In genomic region chr3:111739241-111739952, GRCh38 we compare ENCODE assay signal across 9 cellular contexts.
DNase-seq lines count a peak whose midpoint lies in the region; ATAC-seq, FAIRE-seq and TF ChIP-seq lines count a peak whose summit lies in the region.
"Had no signal": no experiment of that assay in that cellular context is flagged by ENCODE, and none has a peak within 500 bp of the region (broad histone marks: within the 10 kb centered on the region; RNA-seq: fewer than 3 reads in every experiment).

No MANE protein-coding gene starts in this region.

- TF ChIP-seq RAD21 in liver (IDR thresholded peaks at IDR 0.05) = peak; percentile 5 to 7

- H3K27me3 ChIP-seq in bronchial epithelial cell (ENCODE audit: control insufficient read depth, insufficient read depth, low read length) (no peaks in the 10 kb centered on the region), liver (ENCODE audit: control insufficient read depth in 4 of 4, insufficient read depth in 4 of 4, low read length in 3 of 4) (no peaks in the 10 kb centered on the region)
- H3K27me3 ChIP-seq: BLaER1 treated with 17β-estradiol and CSF1 and Interleukin-3, amounts not matched to agents 10 nM and 100 nM had no signal

- no peak for ATAC-seq in activated CD8-positive, alpha-beta T cell treated with anti-CD3 and anti-CD28 coated beads, Interleukin-2, amount 10 ng/mL, durations not matched to agents 7 days and 5 days
- no peak for ATAC-seq in activated CD8-positive, alpha-beta T cell treated with anti-CD3 and anti-CD28 coated beads for 36 hours
- no peak for ATAC-seq in HG03354 (IDR thresholded peaks at IDR 0.05; ENCODE audit: poor library complexity, severe bottlenecking, unreplicated experiment)
- ATAC-seq in GM18861 (IDR thresholded peaks at IDR 0.05; ENCODE audit: unreplicated experiment) = no peak
- ATAC-seq in effector memory CD8-positive, alpha-beta T cell (replicated peaks) = no peak

- H3K4me1 ChIP-seq in liver (ENCODE audit: control insufficient read depth in 4 of 4, insufficient read depth in 4 of 4, low read length in 3 of 4) = peaks cover 4 to 63% (median 30%) of the 10 kb centered on the region in 4 donors

- H3K27ac ChIP-seq in liver (ENCODE audit: low read depth in 1 of 2, low read length in 2 of 2) = peak overlapping the region; percentile 74 to 80
- H3K27ac ChIP-seq: BLaER1 treated with 17β-estradiol and CSF1 and Interleukin-3, amounts not matched to agents 10 nM and 100 nM had no signal

- peaks cover 29% of the 10 kb centered on the region for H3K4me1 Mint-ChIP-seq in activated CD8-positive, alpha-beta T cell treated with anti-CD3 and anti-CD28 coated beads, Interleukin-2, amount 10 ng/mL, durations not matched to agents 7 days and 5 days (ENCODE audit: low read depth)
- H3K4me1 Mint-ChIP-seq in activated CD8-positive, alpha-beta T cell treated with anti-CD3 and anti-CD28 coated beads for 36 hours (ENCODE audit: low read depth) = peaks cover 20% of the 10 kb centered on the region
- H3K4me1 Mint-ChIP-seq in effector memory CD8-positive, alpha-beta T cell (ENCODE audit: low read depth in 2 of 2) = peaks cover 9 to 13% of the 10 kb centered on the region in 2 donors

- H3K9me3 ChIP-seq in liver (ENCODE audit: control insufficient read depth in 4 of 4, low read length in 3 of 4) = no peaks in the 10 kb centered on the region

- H3K27me3 Mint-ChIP-seq in activated CD8-positive, alpha-beta T cell treated with anti-CD3 and anti-CD28 coated beads, Interleukin-2, amount 10 ng/mL, durations not matched to agents 7 days and 5 days (ENCODE audit: low read depth) = no peaks in the 10 kb centered on the region
- H3K27me3 Mint-ChIP-seq in activated CD8-positive, alpha-beta T cell treated with anti-CD3 and anti-CD28 coated beads for 36 hours = no peaks in the 10 kb centered on the region
- no peaks in the 10 kb centered on the region for H3K27me3 Mint-ChIP-seq in effector memory CD8-positive, alpha-beta T cell

- CTCF ChIA-PET in activated CD8-positive, alpha-beta T cell treated with anti-CD3 and anti-CD28 coated beads, Interleukin-2, amount 10 ng/mL, durations not matched to agents 7 days and 5 days (lab: Charles Lee) = interaction anchor here (0.9 to 1.5 kb wide), 2 partner anchors 11 to 21 kb away, joined by 3 to 4 read pairs; no protein-coding TSS in a partner anchor
- CTCF ChIA-PET in activated CD8-positive, alpha-beta T cell treated with anti-CD3 and anti-CD28 coated beads for 36 hours (lab: Charles Lee) = no interaction called here

- peak overlapping the region; percentile 56 for H3K27ac Mint-ChIP-seq in activated CD8-positive, alpha-beta T cell treated with anti-CD3 and anti-CD28 coated beads, Interleukin-2, amount 10 ng/mL, durations not matched to agents 7 days and 5 days
- no peak overlapping the region for H3K27ac Mint-ChIP-seq in activated CD8-positive, alpha-beta T cell treated with anti-CD3 and anti-CD28 coated beads for 36 hours
- H3K27ac Mint-ChIP-seq in effector memory CD8-positive, alpha-beta T cell = no peak overlapping the region

- H3K36me3 ChIP-seq in bronchial epithelial cell (ENCODE audit: control insufficient read depth, insufficient read depth, low read length) = peaks cover 8% of the 10 kb centered on the region
- H3K36me3 ChIP-seq in liver (ENCODE audit: control insufficient read depth in 4 of 4, insufficient read depth in 3 of 4, low read depth in 1 of 4, low read length in 3 of 4) = no peaks in the 10 kb centered on the region
- H3K36me3 ChIP-seq: BLaER1 treated with 17β-estradiol and CSF1 and Interleukin-3, amounts not matched to agents 10 nM and 100 nM had no signal

- no peak for TF ChIP-seq CTCF in activated CD8-positive, alpha-beta T cell treated with anti-CD3 and anti-CD28 coated beads for 36 hours (IDR thresholded peaks at IDR 0.05)
- no peak for TF ChIP-seq CTCF in bronchial epithelial cell (IDR thresholded peaks at IDR 0.05; ENCODE audit: insufficient read depth, low read length, severe bottlenecking)
- no peak for TF ChIP-seq CTCF in liver (IDR thresholded peaks at IDR 0.05; ENCODE audit: low read depth, low read length, missing input control)

- no peak for DNase-seq in activated CD8-positive, alpha-beta T cell treated with anti-CD3 and anti-CD28 coated beads, Interleukin-2, amount 10 ng/mL, durations not matched to agents 7 days and 5 days
- DNase-seq in activated CD8-positive, alpha-beta T cell treated with anti-CD3 and anti-CD28 coated beads for 36 hours = no peak
- DNase-seq in bronchial epithelial cell (ENCODE audit: low read depth) (peak; percentile 98), islet precursor cell (no peak)
- no peak for DNase-seq in effector memory CD8-positive, alpha-beta T cell

- H3K4me3 Mint-ChIP-seq in activated CD8-positive, alpha-beta T cell treated with anti-CD3 and anti-CD28 coated beads, Interleukin-2, amount 10 ng/mL, durations not matched to agents 7 days and 5 days = no peak overlapping the region
- H3K4me3 Mint-ChIP-seq in activated CD8-positive, alpha-beta T cell treated with anti-CD3 and anti-CD28 coated beads for 36 hours = no peak overlapping the region
- H3K4me3 Mint-ChIP-seq in effector memory CD8-positive, alpha-beta T cell = no peak overlapping the region

- peak; percentile 77 for FAIRE-seq in bronchial epithelial cell (lab: Jason Lieb, UNC)

- H3K9ac ChIP-seq in liver (ENCODE audit: low read depth in 1 of 2, low read length in 2 of 2) = no peak overlapping the region
- H3K9ac ChIP-seq: BLaER1 treated with 17β-estradiol and CSF1 and Interleukin-3, amounts not matched to agents 10 nM and 100 nM had no signal

- POLR2A ChIA-PET in activated CD8-positive, alpha-beta T cell treated with anti-CD3 and anti-CD28 coated beads, Interleukin-2, amount 10 ng/mL, durations not matched to agents 7 days and 5 days (lab: Charles Lee) = interaction anchor here (0.6 kb wide), 1 partner anchor 215 kb away, joined by 4 read pairs; no protein-coding TSS in a partner anchor
- POLR2A ChIA-PET in activated CD8-positive, alpha-beta T cell treated with anti-CD3 and anti-CD28 coated beads for 36 hours (lab: Charles Lee) = no interaction called here

- H3K9me3 Mint-ChIP-seq in activated CD8-positive, alpha-beta T cell treated with anti-CD3 and anti-CD28 coated beads, Interleukin-2, amount 10 ng/mL, durations not matched to agents 7 days and 5 days (ENCODE audit: insufficient read depth) = no peaks in the 10 kb centered on the region
- H3K9me3 Mint-ChIP-seq in activated CD8-positive, alpha-beta T cell treated with anti-CD3 and anti-CD28 coated beads for 36 hours = peaks cover 1% of the 10 kb centered on the region
- H3K9me3 Mint-ChIP-seq in effector memory CD8-positive, alpha-beta T cell = no peaks in the 10 kb centered on the region

- no peak overlapping the region for H3K4me3 ChIP-seq in bronchial epithelial cell (ENCODE audit: low read depth, low read length)
- H3K4me3 ChIP-seq in liver (ENCODE audit: low read depth in 1 of 3, low read length in 3 of 3) = no peak overlapping the region
- H3K4me3 ChIP-seq: BLaER1 treated with 17β-estradiol and CSF1 and Interleukin-3, amounts not matched to agents 10 nM and 100 nM had no signal

- WGBS in liver = 27% methylated on average over 5 of the region's 5 CpGs

- peaks cover 17% of the 10 kb centered on the region for H3K36me3 Mint-ChIP-seq in activated CD8-positive, alpha-beta T cell treated with anti-CD3 and anti-CD28 coated beads, Interleukin-2, amount 10 ng/mL, durations not matched to agents 7 days and 5 days (ENCODE audit: low read depth)
- H3K36me3 Mint-ChIP-seq in activated CD8-positive, alpha-beta T cell treated with anti-CD3 and anti-CD28 coated beads for 36 hours (ENCODE audit: low read depth) = peaks cover 9% of the 10 kb centered on the region
- no peaks in the 10 kb centered on the region for H3K36me3 Mint-ChIP-seq in effector memory CD8-positive, alpha-beta T cell (ENCODE audit: insufficient read depth)

- intact Hi-C loops in activated CD8-positive, alpha-beta T cell treated with anti-CD3 and anti-CD28 coated beads for 36 hours (cut with micrococcal nuclease) = no loop called here

TF ChIP-seq in liver, 16 proteins besides CTCF, POLR2A, EP300 and RAD21 (continues in another document):
- TF ChIP-seq, protein P1, sequence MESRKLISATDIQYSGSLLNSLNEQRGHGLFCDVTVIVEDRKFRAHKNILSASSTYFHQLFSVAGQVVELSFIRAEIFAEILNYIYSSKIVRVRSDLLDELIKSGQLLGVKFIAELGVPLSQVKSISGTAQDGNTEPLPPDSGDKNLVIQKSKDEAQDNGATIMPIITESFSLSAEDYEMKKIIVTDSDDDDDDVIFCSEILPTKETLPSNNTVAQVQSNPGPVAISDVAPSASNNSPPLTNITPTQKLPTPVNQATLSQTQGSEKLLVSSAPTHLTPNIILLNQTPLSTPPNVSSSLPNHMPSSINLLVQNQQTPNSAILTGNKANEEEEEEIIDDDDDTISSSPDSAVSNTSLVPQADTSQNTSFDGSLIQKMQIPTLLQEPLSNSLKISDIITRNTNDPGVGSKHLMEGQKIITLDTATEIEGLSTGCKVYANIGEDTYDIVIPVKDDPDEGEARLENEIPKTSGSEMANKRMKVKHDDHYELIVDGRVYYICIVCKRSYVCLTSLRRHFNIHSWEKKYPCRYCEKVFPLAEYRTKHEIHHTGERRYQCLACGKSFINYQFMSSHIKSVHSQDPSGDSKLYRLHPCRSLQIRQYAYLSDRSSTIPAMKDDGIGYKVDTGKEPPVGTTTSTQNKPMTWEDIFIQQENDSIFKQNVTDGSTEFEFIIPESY (IDR thresholded peaks at IDR 0.05) = no peak
- peak in 1 of 2 donors; percentile 33 for TF ChIP-seq HNF4A (conservative IDR thresholded peaks at IDR 0.05)
- peak; percentile 49 for TF ChIP-seq YY1 (IDR thresholded peaks at IDR 0.05)
- no peak for TF ChIP-seq MAX (IDR thresholded peaks at IDR 0.05)
- no peak for TF ChIP-seq HNF4G (IDR thresholded peaks at IDR 0.05)
- TF ChIP-seq, protein P2, sequence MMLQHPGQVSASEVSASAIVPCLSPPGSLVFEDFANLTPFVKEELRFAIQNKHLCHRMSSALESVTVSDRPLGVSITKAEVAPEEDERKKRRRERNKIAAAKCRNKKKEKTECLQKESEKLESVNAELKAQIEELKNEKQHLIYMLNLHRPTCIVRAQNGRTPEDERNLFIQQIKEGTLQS (IDR thresholded peaks at IDR 0.05) = no peak
- no peak for TF ChIP-seq TAF1 (conservative IDR thresholded peaks at IDR 0.05)
- no peak for TF ChIP-seq JUND (IDR thresholded peaks at IDR 0.05)
- no peak for TF ChIP-seq EGR1 (IDR thresholded peaks at IDR 0.05; ENCODE audit: low read depth in 2 of 2)
